Comparison of ENCODE assay signal across 28 cellular contexts in genomic region chr2:54720563-54720962, GRCh38.
"Had no signal": no experiment of that assay in that cellular context is flagged by ENCODE, and none has a peak within 500 bp of the region (broad histone marks: within the 10 kb centered on the region; RNA-seq: fewer than 3 reads in every experiment).

No MANE protein-coding gene starts in this region.

- H3K27ac ChIP-seq: brain microvascular endothelial cell, coronary artery, prostate gland, sigmoid colon, upper lobe of right lung had no signal

- H3K4me2 ChIP-seq: smooth muscle cell had no signal

- H3K4me3 ChIP-seq: coronary artery, mucosa of descending colon, prostate gland, sigmoid colon, smooth muscle cell, upper lobe of right lung had no signal

- H3K27ac Mint-ChIP-seq: activated CD4-positive, alpha-beta memory T cell treated with anti-CD3 and anti-CD28 coated beads, Interleukin-2, amount 10 ng/mL, durations not matched to agents 7 days and 5 days; activated CD4-positive, alpha-beta T cell treated with anti-CD3 and anti-CD28 coated beads, Interleukin-2, amount 10 ng/mL, durations not matched to agents 7 days and 5 days; activated naive CD4-positive, alpha-beta T cell treated with anti-CD3 and anti-CD28 coated beads, Interleukin-2, amount 10 ng/mL, durations not matched to agents 7 days and 5 days; activated naive CD8-positive, alpha-beta T cell treated with anti-CD3 and anti-CD28 coated beads, Interleukin-2, amount 10 ng/mL, durations not matched to agents 7 days and 5 days; activated T-cell treated with anti-CD3 and anti-CD28 coated beads, Interleukin-2, amount 50 U/mL, for 24 hours; natural killer cell treated with Interleukin-12 subunit alpha and Interleukin-12 subunit beta and Interleukin-15 and Interleukin-18, amount 100 ng/mL, for 72 hours; stimulated activated memory B cell treated with anti-CD40 and anti-IgM and Interleukin-4, amounts not matched to agents 10 μg/mL and 1 μg/mL and 100 μg/mL, for 72 hours had no signal

- ATAC-seq: left cardiac atrium; left ventricle myocardium superior; mucosa of descending colon; natural killer cell treated with Interleukin-12 subunit alpha and Interleukin-12 subunit beta and Interleukin-15 and Interleukin-18, amount 100 ng/mL, for 72 hours; stimulated activated memory B cell treated with anti-CD40 and anti-IgM and Interleukin-4, amounts not matched to agents 10 μg/mL and 1 μg/mL and 100 μg/mL, for 72 hours; stimulated activated naive CD8-positive, alpha-beta T cell treated with anti-CD3 and anti-CD28 coated beads, Interleukin-15, amount 100 ng/mL, for 72 hours; upper lobe of right lung had no signal

- H3K36me3 Mint-ChIP-seq: activated naive CD4-positive, alpha-beta T cell treated with anti-CD3 and anti-CD28 coated beads, Interleukin-2, amount 10 ng/mL, durations not matched to agents 7 days and 5 days; activated naive CD8-positive, alpha-beta T cell treated with anti-CD3 and anti-CD28 coated beads, Interleukin-2, amount 10 ng/mL, durations not matched to agents 7 days and 5 days; natural killer cell treated with Interleukin-12 subunit alpha and Interleukin-12 subunit beta and Interleukin-15 and Interleukin-18, amount 100 ng/mL, for 72 hours; stimulated activated memory B cell treated with anti-CD40 and anti-IgM and Interleukin-4, amounts not matched to agents 10 μg/mL and 1 μg/mL and 100 μg/mL, for 72 hours had no signal

- H3K4me1 ChIP-seq: prostate gland had no signal

- H3K9me3 ChIP-seq: mucosa of descending colon, prostate gland, sigmoid colon, upper lobe of right lung had no signal

- H3K4me3 Mint-ChIP-seq: activated CD4-positive, alpha-beta memory T cell treated with anti-CD3 and anti-CD28 coated beads, Interleukin-2, amount 10 ng/mL, durations not matched to agents 7 days and 5 days; activated CD4-positive, alpha-beta T cell treated with anti-CD3 and anti-CD28 coated beads, Interleukin-2, amount 10 ng/mL, durations not matched to agents 7 days and 5 days; activated naive CD4-positive, alpha-beta T cell treated with anti-CD3 and anti-CD28 coated beads, Interleukin-2, amount 10 ng/mL, durations not matched to agents 7 days and 5 days; activated naive CD8-positive, alpha-beta T cell treated with anti-CD3 and anti-CD28 coated beads, Interleukin-2, amount 10 ng/mL, durations not matched to agents 7 days and 5 days; activated T-cell treated with anti-CD3 and anti-CD28 coated beads, Interleukin-2, amount 50 U/mL, for 24 hours; natural killer cell treated with Interleukin-12 subunit alpha and Interleukin-12 subunit beta and Interleukin-15 and Interleukin-18, amount 100 ng/mL, for 72 hours; stimulated activated memory B cell treated with anti-CD40 and anti-IgM and Interleukin-4, amounts not matched to agents 10 μg/mL and 1 μg/mL and 100 μg/mL, for 72 hours; stimulated activated naive CD8-positive, alpha-beta T cell treated with anti-CD3 and anti-CD28 coated beads, Interleukin-15, amount 100 ng/mL, for 72 hours had no signal

- H3K9me3 Mint-ChIP-seq: activated CD4-positive, alpha-beta memory T cell treated with anti-CD3 and anti-CD28 coated beads, Interleukin-2, amount 10 ng/mL, durations not matched to agents 7 days and 5 days; activated CD4-positive, alpha-beta T cell treated with anti-CD3 and anti-CD28 coated beads, Interleukin-2, amount 10 ng/mL, durations not matched to agents 7 days and 5 days; activated naive CD4-positive, alpha-beta T cell treated with anti-CD3 and anti-CD28 coated beads, Interleukin-2, amount 10 ng/mL, durations not matched to agents 7 days and 5 days; activated naive CD8-positive, alpha-beta T cell treated with anti-CD3 and anti-CD28 coated beads, Interleukin-2, amount 10 ng/mL, durations not matched to agents 7 days and 5 days; activated T-cell treated with anti-CD3 and anti-CD28 coated beads, Interleukin-2, amount 50 U/mL, for 24 hours; natural killer cell treated with Interleukin-12 subunit alpha and Interleukin-12 subunit beta and Interleukin-15 and Interleukin-18, amount 100 ng/mL, for 72 hours; stimulated activated memory B cell treated with anti-CD40 and anti-IgM and Interleukin-4, amounts not matched to agents 10 μg/mL and 1 μg/mL and 100 μg/mL, for 72 hours; stimulated activated naive CD8-positive, alpha-beta T cell treated with anti-CD3 and anti-CD28 coated beads, Interleukin-15, amount 100 ng/mL, for 72 hours had no signal

- H3K27me3 Mint-ChIP-seq: stimulated activated memory B cell treated with anti-CD40 and anti-IgM and Interleukin-4, amounts not matched to agents 10 μg/mL and 1 μg/mL and 100 μg/mL, for 72 hours had no signal

- DNase-seq: activated CD4-positive, alpha-beta memory T cell treated with anti-CD3 and anti-CD28 coated beads, Interleukin-2, amount 10 ng/mL, durations not matched to agents 7 days and 5 days; activated CD4-positive, alpha-beta T cell treated with anti-CD3 and anti-CD28 coated beads for 1 hour; activated CD4-positive, alpha-beta T cell treated with anti-CD3 and anti-CD28 coated beads, Interleukin-2, amount 10 ng/mL, durations not matched to agents 7 days and 5 days; activated CD8-positive, alpha-beta memory T cell treated with anti-CD3 and anti-CD28 coated beads, Interleukin-2, amount 50 U/mL, for 48 hours; activated gamma-delta T cell; activated naive CD4-positive, alpha-beta T cell treated with anti-CD3 and anti-CD28 coated beads, Interleukin-2, amount 10 ng/mL, durations not matched to agents 7 days and 5 days; activated naive CD8-positive, alpha-beta T cell treated with anti-CD3 and anti-CD28 coated beads, Interleukin-2, amount 10 ng/mL, durations not matched to agents 7 days and 5 days; activated T-cell treated with anti-CD3 and anti-CD28 coated beads, Interleukin-2, amount 50 U/mL, for 24 hours; amniotic stem cell; brain microvascular endothelial cell; head of caudate nucleus; hippocampal formation; left cardiac atrium; left ventricle myocardium superior; mucosa of descending colon; retina; sigmoid colon; stimulated activated CD4-positive, alpha-beta T cell treated with anti-CD3 and anti-CD28 coated beads, Interleukin-1b, Interleukin-23, amount 100 ng/mL, for 48 hours; stimulated activated CD4-positive, alpha-beta T cell treated with anti-CD3 and anti-CD28 coated beads, Interleukin-4, amount 100 ng/mL, for 4 hours; stimulated activated CD8-positive, alpha-beta memory T cell treated with anti-CD3 and anti-CD28 coated beads, Interleukin-4, amount 100 ng/mL, for 48 hours; stimulated activated naive CD8-positive, alpha-beta T cell treated with anti-CD3 and anti-CD28 coated beads, Interleukin-15, amount 100 ng/mL, for 72 hours; T1000; upper lobe of right lung had no signal

- H3K36me3 ChIP-seq: brain microvascular endothelial cell, prostate gland, sigmoid colon, upper lobe of right lung had no signal
